ENCODE assay signal across 1 cellular context in the genomic region with DNA sequence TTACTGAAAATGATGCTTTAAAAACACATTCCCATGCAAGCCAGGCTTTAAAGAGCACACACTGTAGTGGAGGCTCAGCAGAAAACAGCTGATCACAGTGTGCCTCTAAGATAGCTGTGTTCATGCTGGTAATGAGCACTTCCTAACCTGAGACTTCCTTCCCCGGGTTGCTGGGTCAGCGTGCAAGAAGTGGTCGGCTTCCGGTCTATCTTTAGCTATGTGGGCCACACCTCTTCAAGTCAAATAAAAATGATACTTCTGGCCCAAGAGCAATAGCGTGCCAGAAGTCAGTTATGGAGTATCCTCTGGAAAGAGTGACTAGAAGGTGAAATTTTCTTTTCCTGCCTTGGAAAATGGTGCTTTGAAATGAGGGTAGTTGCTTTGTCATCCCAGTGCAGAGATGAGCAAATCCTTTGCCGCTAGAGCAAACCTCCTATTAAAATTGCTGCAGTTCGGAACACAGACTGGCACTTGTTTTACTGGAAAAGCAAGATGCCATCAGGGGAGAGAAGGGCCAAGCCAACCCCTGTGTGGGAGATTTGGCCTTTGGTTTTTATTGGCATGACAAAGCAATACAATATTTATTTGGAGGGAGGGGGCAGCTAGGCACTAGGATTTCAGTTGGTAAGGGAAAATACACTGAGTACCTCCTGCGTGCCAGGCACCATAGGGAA.
A peak's percentile ranks its signal among the peaks of the same experiment; 100 is the strongest.
TF ChIP-seq lines count a peak whose summit lies in the region.

No MANE protein-coding gene starts in this region.

TF ChIP-seq in K562, 482 proteins besides CTCF, POLR2A, EP300 and RAD21 (continued from another document and continues in another):
- no peak for TF ChIP-seq HNRNPLL (IDR thresholded peaks at IDR 0.05; ENCODE audit: low read depth, low read length, poor library complexity, severe bottlenecking)
- no peak for TF ChIP-seq ZNF639 (CRISPR knock-in tag; conservative IDR thresholded peaks at IDR 0.05 in 1 of 2, IDR thresholded peaks at IDR 0.05 in 1 of 2)
- TF ChIP-seq, protein P1, sequence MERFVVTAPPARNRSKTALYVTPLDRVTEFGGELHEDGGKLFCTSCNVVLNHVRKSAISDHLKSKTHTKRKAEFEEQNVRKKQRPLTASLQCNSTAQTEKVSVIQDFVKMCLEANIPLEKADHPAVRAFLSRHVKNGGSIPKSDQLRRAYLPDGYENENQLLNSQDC (CRISPR knock-in tag; IDR thresholded peaks at IDR 0.05), result no peak
- no peak for TF ChIP-seq BRD9 (IDR thresholded peaks at IDR 0.05; ENCODE audit: low read depth, partially characterized antibody)
- TF ChIP-seq BACH1 (tag; IDR thresholded peaks at IDR 0.05), result no peak
- 0 out of 4 replicates have a peak, but pooled peaks of 1 of the 2 experiments have one; percentile 19 for TF ChIP-seq TRIM24 (IDR thresholded peaks at IDR 0.05)
- 0 out of 2 replicates have a peak, but pooled peaks have one; percentile 39 for TF ChIP-seq ARID4B (CRISPR knock-in tag; IDR thresholded peaks at IDR 0.05)
- TF ChIP-seq, protein P2, sequence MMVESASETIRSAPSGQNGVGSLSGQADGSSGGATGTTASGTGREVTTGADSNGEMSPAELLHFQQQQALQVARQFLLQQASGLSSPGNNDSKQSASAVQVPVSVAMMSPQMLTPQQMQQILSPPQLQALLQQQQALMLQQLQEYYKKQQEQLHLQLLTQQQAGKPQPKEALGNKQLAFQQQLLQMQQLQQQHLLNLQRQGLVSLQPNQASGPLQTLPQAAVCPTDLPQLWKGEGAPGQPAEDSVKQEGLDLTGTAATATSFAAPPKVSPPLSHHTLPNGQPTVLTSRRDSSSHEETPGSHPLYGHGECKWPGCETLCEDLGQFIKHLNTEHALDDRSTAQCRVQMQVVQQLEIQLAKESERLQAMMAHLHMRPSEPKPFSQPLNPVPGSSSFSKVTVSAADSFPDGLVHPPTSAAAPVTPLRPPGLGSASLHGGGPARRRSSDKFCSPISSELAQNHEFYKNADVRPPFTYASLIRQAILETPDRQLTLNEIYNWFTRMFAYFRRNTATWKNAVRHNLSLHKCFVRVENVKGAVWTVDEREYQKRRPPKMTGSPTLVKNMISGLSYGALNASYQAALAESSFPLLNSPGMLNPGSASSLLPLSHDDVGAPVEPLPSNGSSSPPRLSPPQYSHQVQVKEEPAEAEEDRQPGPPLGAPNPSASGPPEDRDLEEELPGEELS (CRISPR knock-in tag; IDR thresholded peaks at IDR 0.05; ENCODE audit: borderline replicate concordance), result no peak
- TF ChIP-seq CBFA2T3 (IDR thresholded peaks at IDR 0.05), result peak; percentile 45
- no peak for TF ChIP-seq ZNF146 (CRISPR knock-in tag; IDR thresholded peaks at IDR 0.05; ENCODE audit: unreplicated experiment)
- no peak for TF ChIP-seq MAZ (CRISPR knock-in tag; conservative IDR thresholded peaks at IDR 0.05 in 1 of 2, IDR thresholded peaks at IDR 0.05 in 1 of 2)
- TF ChIP-seq ESRRA (IDR thresholded peaks at IDR 0.05; ENCODE audit: borderline replicate concordance, low read depth), result no peak
- TF ChIP-seq ZNF24 (IDR thresholded peaks at IDR 0.05), result no peak
- TF ChIP-seq ZBTB1 (CRISPR knock-in tag; IDR thresholded peaks at IDR 0.05; ENCODE audit: borderline replicate concordance, low read depth), result no peak
- no peak for TF ChIP-seq GMEB1 (CRISPR knock-in tag; IDR thresholded peaks at IDR 0.05)
- TF ChIP-seq TCF7L2 (IDR thresholded peaks at IDR 0.05; ENCODE audit: low read depth, low read length), result no peak
- TF ChIP-seq, protein P3, sequence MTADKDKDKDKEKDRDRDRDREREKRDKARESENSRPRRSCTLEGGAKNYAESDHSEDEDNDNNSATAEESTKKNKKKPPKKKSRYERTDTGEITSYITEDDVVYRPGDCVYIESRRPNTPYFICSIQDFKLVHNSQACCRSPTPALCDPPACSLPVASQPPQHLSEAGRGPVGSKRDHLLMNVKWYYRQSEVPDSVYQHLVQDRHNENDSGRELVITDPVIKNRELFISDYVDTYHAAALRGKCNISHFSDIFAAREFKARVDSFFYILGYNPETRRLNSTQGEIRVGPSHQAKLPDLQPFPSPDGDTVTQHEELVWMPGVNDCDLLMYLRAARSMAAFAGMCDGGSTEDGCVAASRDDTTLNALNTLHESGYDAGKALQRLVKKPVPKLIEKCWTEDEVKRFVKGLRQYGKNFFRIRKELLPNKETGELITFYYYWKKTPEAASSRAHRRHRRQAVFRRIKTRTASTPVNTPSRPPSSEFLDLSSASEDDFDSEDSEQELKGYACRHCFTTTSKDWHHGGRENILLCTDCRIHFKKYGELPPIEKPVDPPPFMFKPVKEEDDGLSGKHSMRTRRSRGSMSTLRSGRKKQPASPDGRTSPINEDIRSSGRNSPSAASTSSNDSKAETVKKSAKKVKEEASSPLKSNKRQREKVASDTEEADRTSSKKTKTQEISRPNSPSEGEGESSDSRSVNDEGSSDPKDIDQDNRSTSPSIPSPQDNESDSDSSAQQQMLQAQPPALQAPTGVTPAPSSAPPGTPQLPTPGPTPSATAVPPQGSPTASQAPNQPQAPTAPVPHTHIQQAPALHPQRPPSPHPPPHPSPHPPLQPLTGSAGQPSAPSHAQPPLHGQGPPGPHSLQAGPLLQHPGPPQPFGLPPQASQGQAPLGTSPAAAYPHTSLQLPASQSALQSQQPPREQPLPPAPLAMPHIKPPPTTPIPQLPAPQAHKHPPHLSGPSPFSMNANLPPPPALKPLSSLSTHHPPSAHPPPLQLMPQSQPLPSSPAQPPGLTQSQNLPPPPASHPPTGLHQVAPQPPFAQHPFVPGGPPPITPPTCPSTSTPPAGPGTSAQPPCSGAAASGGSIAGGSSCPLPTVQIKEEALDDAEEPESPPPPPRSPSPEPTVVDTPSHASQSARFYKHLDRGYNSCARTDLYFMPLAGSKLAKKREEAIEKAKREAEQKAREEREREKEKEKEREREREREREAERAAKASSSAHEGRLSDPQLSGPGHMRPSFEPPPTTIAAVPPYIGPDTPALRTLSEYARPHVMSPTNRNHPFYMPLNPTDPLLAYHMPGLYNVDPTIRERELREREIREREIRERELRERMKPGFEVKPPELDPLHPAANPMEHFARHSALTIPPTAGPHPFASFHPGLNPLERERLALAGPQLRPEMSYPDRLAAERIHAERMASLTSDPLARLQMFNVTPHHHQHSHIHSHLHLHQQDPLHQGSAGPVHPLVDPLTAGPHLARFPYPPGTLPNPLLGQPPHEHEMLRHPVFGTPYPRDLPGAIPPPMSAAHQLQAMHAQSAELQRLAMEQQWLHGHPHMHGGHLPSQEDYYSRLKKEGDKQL (CRISPR knock-in tag; IDR thresholded peaks at IDR 0.05; ENCODE audit: borderline replicate concordance), result no peak
- no peak for TF ChIP-seq PPARD (CRISPR knock-in tag; IDR thresholded peaks at IDR 0.05)
- TF ChIP-seq HMBOX1 (IDR thresholded peaks at IDR 0.05), result no peak
- TF ChIP-seq, protein P4, sequence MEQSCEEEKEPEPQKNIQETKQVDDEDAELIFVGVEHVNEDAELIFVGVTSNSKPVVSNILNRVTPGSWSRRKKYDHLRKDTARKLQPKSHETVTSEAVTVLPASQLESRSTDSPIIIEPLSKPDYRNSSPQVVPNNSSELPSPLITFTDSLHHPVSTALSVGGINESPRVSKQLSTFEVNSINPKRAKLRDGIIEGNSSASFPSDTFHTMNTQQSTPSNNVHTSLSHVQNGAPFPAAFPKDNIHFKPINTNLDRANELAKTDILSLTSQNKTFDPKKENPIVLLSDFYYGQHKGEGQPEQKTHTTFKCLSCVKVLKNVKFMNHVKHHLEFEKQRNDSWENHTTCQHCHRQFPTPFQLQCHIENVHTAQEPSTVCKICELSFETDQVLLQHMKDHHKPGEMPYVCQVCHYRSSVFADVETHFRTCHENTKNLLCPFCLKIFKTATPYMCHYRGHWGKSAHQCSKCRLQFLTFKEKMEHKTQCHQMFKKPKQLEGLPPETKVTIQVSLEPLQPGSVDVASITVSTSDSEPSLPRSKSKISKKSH (CRISPR knock-in tag; IDR thresholded peaks at IDR 0.05), result no peak
- TF ChIP-seq KAT2B (IDR thresholded peaks at IDR 0.05; ENCODE audit: low read depth, low read length), result no peak
- TF ChIP-seq ZNF282 (CRISPR knock-in tag; IDR thresholded peaks at IDR 0.05), result no peak
- 0 out of 2 replicates have a peak, but pooled peaks have one; percentile 24 for TF ChIP-seq MITF (IDR thresholded peaks at IDR 0.05)
- TF ChIP-seq POLR2AphosphoS2 (IDR thresholded peaks at IDR 0.05; ENCODE audit: low read length), result no peak
- TF ChIP-seq, protein P5, sequence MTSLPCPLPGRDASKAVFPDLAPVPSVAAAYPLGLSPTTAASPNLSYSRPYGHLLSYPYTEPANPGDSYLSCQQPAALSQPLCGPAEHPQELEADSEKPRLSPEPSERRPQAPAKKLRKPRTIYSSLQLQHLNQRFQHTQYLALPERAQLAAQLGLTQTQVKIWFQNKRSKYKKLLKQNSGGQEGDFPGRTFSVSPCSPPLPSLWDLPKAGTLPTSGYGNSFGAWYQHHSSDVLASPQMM (CRISPR knock-in tag; IDR thresholded peaks at IDR 0.05), result no peak
- TF ChIP-seq SMARCC2 (IDR thresholded peaks at IDR 0.05; ENCODE audit: low read depth), result 0 out of 2 replicates have a peak, but pooled peaks have one; percentile 33
- no peak for TF ChIP-seq NR4A1 (CRISPR knock-in tag; IDR thresholded peaks at IDR 0.05)
- TF ChIP-seq NR4A1 (tag; IDR thresholded peaks at IDR 0.05), result no peak
- TF ChIP-seq HDAC8 (tag; IDR thresholded peaks at IDR 0.05), result no peak
- no peak for TF ChIP-seq RAD51 (IDR thresholded peaks at IDR 0.05; ENCODE audit: borderline replicate concordance, low read depth)
- TF ChIP-seq GABPB2 (CRISPR knock-in tag; conservative IDR thresholded peaks at IDR 0.05), result no peak
- no peak for TF ChIP-seq NFATC3 (IDR thresholded peaks at IDR 0.05)
- no peak for TF ChIP-seq POLR3A (IDR thresholded peaks at IDR 0.05; ENCODE audit: borderline replicate concordance, extremely low read depth, insufficient read depth, insufficient read length)
- no peak for TF ChIP-seq FOS (IDR thresholded peaks at IDR 0.05; ENCODE audit: extremely low read depth, insufficient read length)
- no peak for TF ChIP-seq PHF20 (IDR thresholded peaks at IDR 0.05; ENCODE audit: partially characterized antibody)
- no peak for TF ChIP-seq TOE1 (IDR thresholded peaks at IDR 0.05; ENCODE audit: borderline replicate concordance)
- TF ChIP-seq TOE1 (CRISPR knock-in tag; IDR thresholded peaks at IDR 0.05; ENCODE audit: borderline replicate concordance, low read depth), result no peak
